In genomic region chr20:58407966-58408557, GRCh38 we compare ENCODE assay signal across 9 cellular contexts. TPM values are rescaled to one million over a fixed set of nuclear protein-coding genes. Genes with fewer than 3 reads are reported as not detected.
A peak's percentile ranks its signal among the peaks of the same experiment; 100 is the strongest.
DNase-seq lines count a peak whose midpoint lies in the region; ATAC-seq and TF ChIP-seq lines count a peak whose summit lies in the region.
"Had no signal": no experiment of that assay in that cellular context is flagged by ENCODE, and none has a peak within 500 bp of the region (broad histone marks: within the 10 kb centered on the region; RNA-seq: fewer than 3 reads in every experiment).

No MANE protein-coding gene starts in this region.

- intact Hi-C loops in Right ventricle myocardium superior (cut with DNase I): no loop called here
- intact Hi-C loops in testis (cut with DNase I; ENCODE audit: low total_unique reads): no loop called here

- H3K9me3 ChIP-seq in right atrium auricular region (no peaks in the 10 kb centered on the region), duodenal mucosa (ENCODE audit: control insufficient read depth in 1 of 2, low read length in 2 of 2) (no peaks in the 10 kb centered on the region), thymus (ENCODE audit: control insufficient read depth) (no peaks in the 10 kb centered on the region), testis (no peaks in the 10 kb centered on the region), WERI-Rb-1 (ENCODE audit: severe bottlenecking) (no peaks in the 10 kb centered on the region)

- ATAC-seq in Right ventricle myocardium superior (ENCODE audit: poor library complexity): peak; percentile 45

- peaks cover 0 to 45% of the 10 kb centered on the region in 2 donors for H3K4me1 ChIP-seq in right atrium auricular region
- peaks cover 32% of the 10 kb centered on the region for H3K4me1 ChIP-seq in KMS-11 (ENCODE audit: low read depth, poor library complexity, severe bottlenecking)
- H3K4me1 ChIP-seq in duodenal mucosa (ENCODE audit: control insufficient read depth in 1 of 2, insufficient read depth in 2 of 2, low read length in 2 of 2): peaks cover 8 to 21% of the 10 kb centered on the region in 2 donors
- H3K4me1 ChIP-seq in thymus (ENCODE audit: control insufficient read depth, insufficient read depth, low read length): peaks cover 8% of the 10 kb centered on the region
- H3K4me1 ChIP-seq in testis: no peaks in the 10 kb centered on the region

- peaks cover 96% of the 10 kb centered on the region for H3K79me2 ChIP-seq in KMS-11 (ENCODE audit: insufficient read depth, low read depth)

- H3K4me3 ChIP-seq in right atrium auricular region: no peak overlapping the region
- H3K4me3 ChIP-seq in KMS-11 (IDR thresholded peaks at IDR 0.05; ENCODE audit: insufficient read depth, low read depth, low read length): no peak overlapping the region
- no peak overlapping the region for H3K4me3 ChIP-seq in duodenal mucosa (ENCODE audit: low read depth in 1 of 2, low read length in 2 of 2)
- H3K4me3 ChIP-seq in thymus (ENCODE audit: low read length): no peak overlapping the region
- H3K4me3 ChIP-seq in testis: no peak overlapping the region
- H3K4me3 ChIP-seq in WERI-Rb-1 (ENCODE audit: low read depth, low read length): no peak overlapping the region
- H3K4me3 ChIP-seq: lung had no signal

- H2AFZ ChIP-seq in KMS-11 (ENCODE audit: low read depth): no peak overlapping the region

- no peak for TF ChIP-seq CTCF in right atrium auricular region (IDR thresholded peaks at IDR 0.05)
- TF ChIP-seq CTCF in KMS-11 (conservative IDR thresholded peaks at IDR 0.05; ENCODE audit: low read depth, low read length): no peak
- TF ChIP-seq CTCF in testis (IDR thresholded peaks at IDR 0.05): no peak
- no peak for TF ChIP-seq CTCF in WERI-Rb-1 (IDR thresholded peaks at IDR 0.05; ENCODE audit: low read depth, low read length)

- H3K27ac ChIP-seq in right atrium auricular region (peak overlapping the region in 1 of 2 donors; percentile 8), KMS-11 (peak overlapping the region; percentile 8; the same call in 1 of the 2 replicates), duodenal mucosa (ENCODE audit: low read depth, low read length) (peak overlapping the region; percentile 3), thymus (ENCODE audit: low read depth) (peak overlapping the region; percentile 61), testis (no peak overlapping the region), WERI-Rb-1 (no peak overlapping the region)

- H3K27me3 ChIP-seq in right atrium auricular region (no peaks in the 10 kb centered on the region), KMS-11 (ENCODE audit: insufficient read depth, low read depth) (no peaks in the 10 kb centered on the region), duodenal mucosa (ENCODE audit: control insufficient read depth in 1 of 2, insufficient read depth in 2 of 2, low read length in 2 of 2) (no peaks in the 10 kb centered on the region), thymus (ENCODE audit: control insufficient read depth, insufficient read depth) (no peaks in the 10 kb centered on the region), testis (no peaks in the 10 kb centered on the region), WERI-Rb-1 (ENCODE audit: insufficient read depth, low read depth, severe bottlenecking) (no peaks in the 10 kb centered on the region)

- peaks cover 48% of the 10 kb centered on the region for H4K20me1 ChIP-seq in KMS-11 (ENCODE audit: insufficient read depth)

- no peak for DNase-seq in Right ventricle myocardium superior
- no peak for DNase-seq in right atrium auricular region (ENCODE audit: low spot score)
- no peak for DNase-seq in testis
- DNase-seq in NCI-H187 (lab: John Stamatoyannopoulos, UW): no peak
- no peak for DNase-seq in WERI-Rb-1

- no peak overlapping the region for H3K9ac ChIP-seq in KMS-11
- no peak overlapping the region for H3K9ac ChIP-seq in duodenal mucosa (ENCODE audit: low read depth in 1 of 2, low read length in 2 of 2)

- 69% methylated on average over 2 of the region's 2 CpGs for WGBS in thymus
- WGBS in testis, 2 donors: 63 to 64% methylated on average over 2 of the region's 2 CpGs

- TF ChIP-seq POLR2A in testis (IDR thresholded peaks at IDR 0.05): no peak

- H3K4me2 ChIP-seq in KMS-11: peak overlapping the region; percentile 7; the same call in 1 of the 2 replicates

- no peaks in the 10 kb centered on the region for H3K36me3 ChIP-seq in right atrium auricular region
- no peaks in the 10 kb centered on the region for H3K36me3 ChIP-seq in KMS-11 (ENCODE audit: insufficient read depth)
- H3K36me3 ChIP-seq in duodenal mucosa (ENCODE audit: control insufficient read depth in 1 of 2, insufficient read depth in 2 of 2, low read length in 2 of 2): no peaks in the 10 kb centered on the region
- no peaks in the 10 kb centered on the region for H3K36me3 ChIP-seq in thymus (ENCODE audit: control insufficient read depth, insufficient read depth)
- H3K36me3 ChIP-seq in testis (ENCODE audit: low read depth, missing control alignments): no peaks in the 10 kb centered on the region
- peaks cover 4% of the 10 kb centered on the region for H3K36me3 ChIP-seq in WERI-Rb-1

RNA-seq across cellular contexts. Expression of gene VAPB, which starts 19.0 kb away (rescaled TPM):
- 66.7 TPM for total RNA-seq in Right ventricle myocardium superior
- total RNA-seq in right atrium auricular region: 10 to 100 TPM; 20.2 to 21.8 TPM
- polyA plus RNA-seq in thymus: 29.0 TPM
- 10 to 100 TPM; 23.5 to 23.8 TPM for total RNA-seq in testis
- polyA plus RNA-seq in testis (ENCODE audit: insufficient read depth, low read depth, low replicate concordance): 31.4 TPM

Comparison
In these comparisons a context has a peak if more than half of its experiments do, and no peak if none do; other contexts are left out.
1. H3K27ac ChIP-seq: peak in KMS-11 (single experiment), duodenal mucosa (single experiment) and thymus (single experiment); none in testis (0 of 2) and WERI-Rb-1 (single experiment).